ENCODE assay signal across 1 cellular context in the genomic region with DNA sequence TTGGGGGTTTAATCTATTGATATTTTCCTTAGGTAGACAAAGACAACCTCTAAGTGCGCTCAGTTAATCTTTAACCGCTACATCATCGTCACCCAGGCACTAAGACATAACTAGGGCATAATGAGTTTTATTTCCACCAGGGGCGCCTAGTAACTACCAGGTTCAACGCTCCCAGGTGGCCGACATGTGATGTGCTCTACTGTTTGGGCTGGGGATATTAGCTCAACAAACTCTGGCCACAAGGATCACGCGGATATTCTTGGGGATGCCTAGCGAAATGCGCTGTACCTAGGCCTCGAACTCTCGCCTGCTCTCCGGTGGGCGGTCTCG.
TF ChIP-seq lines count a peak whose summit lies in the region.

No MANE protein-coding gene starts in this region.

TF ChIP-seq in K562, 482 proteins besides CTCF, POLR2A, EP300 and RAD21 (continued from another document and continues in another):
- TF ChIP-seq, protein P1, sequence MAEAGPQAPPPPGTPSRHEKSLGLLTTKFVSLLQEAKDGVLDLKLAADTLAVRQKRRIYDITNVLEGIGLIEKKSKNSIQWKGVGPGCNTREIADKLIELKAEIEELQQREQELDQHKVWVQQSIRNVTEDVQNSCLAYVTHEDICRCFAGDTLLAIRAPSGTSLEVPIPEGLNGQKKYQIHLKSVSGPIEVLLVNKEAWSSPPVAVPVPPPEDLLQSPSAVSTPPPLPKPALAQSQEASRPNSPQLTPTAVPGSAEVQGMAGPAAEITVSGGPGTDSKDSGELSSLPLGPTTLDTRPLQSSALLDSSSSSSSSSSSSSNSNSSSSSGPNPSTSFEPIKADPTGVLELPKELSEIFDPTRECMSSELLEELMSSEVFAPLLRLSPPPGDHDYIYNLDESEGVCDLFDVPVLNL (CRISPR knock-in tag; IDR thresholded peaks at IDR 0.05; ENCODE audit: low read depth) = no peak
- TF ChIP-seq TAF15 (IDR thresholded peaks at IDR 0.05; ENCODE audit: low read depth, low read length) (no peak), TAF1 (IDR thresholded peaks at IDR 0.05; ENCODE audit: control insufficient read depth, extremely low read depth, insufficient read depth, low read length, severe bottlenecking) (no peak), MECOM (CRISPR knock-in tag; IDR thresholded peaks at IDR 0.05) (no peak), DNMT1 (IDR thresholded peaks at IDR 0.05) (no peak), ZNF184 (CRISPR knock-in tag; IDR thresholded peaks at IDR 0.05) (no peak), BRD9 (IDR thresholded peaks at IDR 0.05; ENCODE audit: low read depth, partially characterized antibody) (no peak), KLF16 (IDR thresholded peaks at IDR 0.05) (no peak), CCAR2 (IDR thresholded peaks at IDR 0.05; ENCODE audit: low read depth, low read length) (no peak), CHD4 (IDR thresholded peaks at IDR 0.05; ENCODE audit: insufficient read depth, insufficient replicate concordance, low read depth, low read length, poor library complexity, severe bottlenecking) (no peak), ZNF695 (CRISPR knock-in tag; IDR thresholded peaks at IDR 0.05) (no peak), XRCC4 (IDR thresholded peaks at IDR 0.05; ENCODE audit: extremely low read depth, insufficient read depth, insufficient read length) (no peak), HNRNPH1 (optimal IDR thresholded peaks at IDR 0.05; ENCODE audit: low read depth, low read length) (no peak), TAF9B (IDR thresholded peaks at IDR 0.05; ENCODE audit: partially characterized antibody) (no peak), NONO (IDR thresholded peaks at IDR 0.05; ENCODE audit: low read depth in 2 of 2, low read length in 1 of 2) (no peak), ZNF561 (CRISPR knock-in tag; conservative IDR thresholded peaks at IDR 0.05) (no peak), ZNF57 (CRISPR knock-in tag; IDR thresholded peaks at IDR 0.05) (no peak), CHD2 (IDR thresholded peaks at IDR 0.05; ENCODE audit: low read depth, low read length) (no peak), SOX6 (IDR thresholded peaks at IDR 0.05) (0 out of 2 replicates have a peak, but pooled peaks have one; percentile 15), MAFG (tag; conservative IDR thresholded peaks at IDR 0.05) (0 out of 2 replicates have a peak, but pooled peaks have one; percentile 3), MAFK (IDR thresholded peaks at IDR 0.05; ENCODE audit: low read length) (no peak), ZNF699 (CRISPR knock-in tag; IDR thresholded peaks at IDR 0.05; ENCODE audit: insufficient replicate concordance) (no peak), ZNF354B (CRISPR knock-in tag; IDR thresholded peaks at IDR 0.05) (no peak), HMGN3 (IDR thresholded peaks at IDR 0.05; ENCODE audit: borderline replicate concordance, extremely low read depth, insufficient read length, low read depth, low read length) (no peak), KHSRP (IDR thresholded peaks at IDR 0.05) (no peak), NFIX (CRISPR knock-in tag; IDR thresholded peaks at IDR 0.05; ENCODE audit: low read depth) (no peak), POLR2AphosphoS2 (IDR thresholded peaks at IDR 0.05; ENCODE audit: low read length) (no peak), CBFA2T2 (conservative IDR thresholded peaks at IDR 0.05) (no peak), BRCA1 (IDR thresholded peaks at IDR 0.05) (no peak), BRCA1 (CRISPR knock-in tag; IDR thresholded peaks at IDR 0.05) (no peak), NFXL1 (CRISPR knock-in tag; IDR thresholded peaks at IDR 0.05) (no peak), ZBED1 (IDR thresholded peaks at IDR 0.05) (no peak), FOS (IDR thresholded peaks at IDR 0.05; ENCODE audit: extremely low read depth, insufficient read length) (no peak), ZNF778 (CRISPR knock-in tag; IDR thresholded peaks at IDR 0.05) (no peak), ATF7 (IDR thresholded peaks at IDR 0.05) (peak; percentile 44; the same call in 1 of the 2 replicates), ZNF444 (CRISPR knock-in tag; IDR thresholded peaks at IDR 0.05) (no peak), ZNF668 (CRISPR knock-in tag; IDR thresholded peaks at IDR 0.05) (no peak), SLC30A9 (CRISPR knock-in tag; IDR thresholded peaks at IDR 0.05) (no peak), HDAC1 (IDR thresholded peaks at IDR 0.05) (no peak), CXXC5 (CRISPR knock-in tag; IDR thresholded peaks at IDR 0.05) (no peak), FOSL1 (tag; conservative IDR thresholded peaks at IDR 0.05) (no peak), U2AF2 (optimal IDR thresholded peaks at IDR 0.05; ENCODE audit: low read depth, low read length) (no peak), CCNT2 (IDR thresholded peaks at IDR 0.05; ENCODE audit: borderline replicate concordance, extremely low read depth, insufficient read length, low read depth, low read length) (no peak), KAT7 (CRISPR knock-in tag; IDR thresholded peaks at IDR 0.05; ENCODE audit: borderline replicate concordance) (no peak; the same call in 1 of the 2 replicates), GABPA (tag; conservative IDR thresholded peaks at IDR 0.05; ENCODE audit: low read depth) (no peak), ILF3 (IDR thresholded peaks at IDR 0.05; ENCODE audit: borderline replicate concordance) (no peak)
- TF ChIP-seq, protein P2, sequence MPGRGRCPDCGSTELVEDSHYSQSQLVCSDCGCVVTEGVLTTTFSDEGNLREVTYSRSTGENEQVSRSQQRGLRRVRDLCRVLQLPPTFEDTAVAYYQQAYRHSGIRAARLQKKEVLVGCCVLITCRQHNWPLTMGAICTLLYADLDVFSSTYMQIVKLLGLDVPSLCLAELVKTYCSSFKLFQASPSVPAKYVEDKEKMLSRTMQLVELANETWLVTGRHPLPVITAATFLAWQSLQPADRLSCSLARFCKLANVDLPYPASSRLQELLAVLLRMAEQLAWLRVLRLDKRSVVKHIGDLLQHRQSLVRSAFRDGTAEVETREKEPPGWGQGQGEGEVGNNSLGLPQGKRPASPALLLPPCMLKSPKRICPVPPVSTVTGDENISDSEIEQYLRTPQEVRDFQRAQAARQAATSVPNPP (IDR thresholded peaks at IDR 0.05; ENCODE audit: borderline replicate concordance, insufficient read depth, insufficient read length) = no peak
- TF ChIP-seq, protein P3, sequence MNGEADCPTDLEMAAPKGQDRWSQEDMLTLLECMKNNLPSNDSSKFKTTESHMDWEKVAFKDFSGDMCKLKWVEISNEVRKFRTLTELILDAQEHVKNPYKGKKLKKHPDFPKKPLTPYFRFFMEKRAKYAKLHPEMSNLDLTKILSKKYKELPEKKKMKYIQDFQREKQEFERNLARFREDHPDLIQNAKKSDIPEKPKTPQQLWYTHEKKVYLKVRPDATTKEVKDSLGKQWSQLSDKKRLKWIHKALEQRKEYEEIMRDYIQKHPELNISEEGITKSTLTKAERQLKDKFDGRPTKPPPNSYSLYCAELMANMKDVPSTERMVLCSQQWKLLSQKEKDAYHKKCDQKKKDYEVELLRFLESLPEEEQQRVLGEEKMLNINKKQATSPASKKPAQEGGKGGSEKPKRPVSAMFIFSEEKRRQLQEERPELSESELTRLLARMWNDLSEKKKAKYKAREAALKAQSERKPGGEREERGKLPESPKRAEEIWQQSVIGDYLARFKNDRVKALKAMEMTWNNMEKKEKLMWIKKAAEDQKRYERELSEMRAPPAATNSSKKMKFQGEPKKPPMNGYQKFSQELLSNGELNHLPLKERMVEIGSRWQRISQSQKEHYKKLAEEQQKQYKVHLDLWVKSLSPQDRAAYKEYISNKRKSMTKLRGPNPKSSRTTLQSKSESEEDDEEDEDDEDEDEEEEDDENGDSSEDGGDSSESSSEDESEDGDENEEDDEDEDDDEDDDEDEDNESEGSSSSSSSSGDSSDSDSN (IDR thresholded peaks at IDR 0.05; ENCODE audit: borderline replicate concordance in 1 of 2, low read depth in 2 of 2, low read length in 2 of 2) = no peak
- TF ChIP-seq, protein P4, sequence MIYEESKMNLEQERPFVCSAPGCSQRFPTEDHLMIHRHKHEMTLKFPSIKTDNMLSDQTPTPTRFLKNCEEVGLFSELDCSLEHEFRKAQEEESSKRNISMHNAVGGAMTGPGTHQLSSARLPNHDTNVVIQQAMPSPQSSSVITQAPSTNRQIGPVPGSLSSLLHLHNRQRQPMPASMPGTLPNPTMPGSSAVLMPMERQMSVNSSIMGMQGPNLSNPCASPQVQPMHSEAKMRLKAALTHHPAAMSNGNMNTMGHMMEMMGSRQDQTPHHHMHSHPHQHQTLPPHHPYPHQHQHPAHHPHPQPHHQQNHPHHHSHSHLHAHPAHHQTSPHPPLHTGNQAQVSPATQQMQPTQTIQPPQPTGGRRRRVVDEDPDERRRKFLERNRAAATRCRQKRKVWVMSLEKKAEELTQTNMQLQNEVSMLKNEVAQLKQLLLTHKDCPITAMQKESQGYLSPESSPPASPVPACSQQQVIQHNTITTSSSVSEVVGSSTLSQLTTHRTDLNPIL (CRISPR knock-in tag; IDR thresholded peaks at IDR 0.05) = no peak
- TF ChIP-seq, protein P5, sequence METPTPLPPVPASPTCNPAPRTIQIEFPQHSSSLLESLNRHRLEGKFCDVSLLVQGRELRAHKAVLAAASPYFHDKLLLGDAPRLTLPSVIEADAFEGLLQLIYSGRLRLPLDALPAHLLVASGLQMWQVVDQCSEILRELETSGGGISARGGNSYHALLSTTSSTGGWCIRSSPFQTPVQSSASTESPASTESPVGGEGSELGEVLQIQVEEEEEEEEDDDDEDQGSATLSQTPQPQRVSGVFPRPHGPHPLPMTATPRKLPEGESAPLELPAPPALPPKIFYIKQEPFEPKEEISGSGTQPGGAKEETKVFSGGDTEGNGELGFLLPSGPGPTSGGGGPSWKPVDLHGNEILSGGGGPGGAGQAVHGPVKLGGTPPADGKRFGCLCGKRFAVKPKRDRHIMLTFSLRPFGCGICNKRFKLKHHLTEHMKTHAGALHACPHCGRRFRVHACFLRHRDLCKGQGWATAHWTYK (CRISPR knock-in tag; IDR thresholded peaks at IDR 0.05) = no peak
- TF ChIP-seq, protein P6, sequence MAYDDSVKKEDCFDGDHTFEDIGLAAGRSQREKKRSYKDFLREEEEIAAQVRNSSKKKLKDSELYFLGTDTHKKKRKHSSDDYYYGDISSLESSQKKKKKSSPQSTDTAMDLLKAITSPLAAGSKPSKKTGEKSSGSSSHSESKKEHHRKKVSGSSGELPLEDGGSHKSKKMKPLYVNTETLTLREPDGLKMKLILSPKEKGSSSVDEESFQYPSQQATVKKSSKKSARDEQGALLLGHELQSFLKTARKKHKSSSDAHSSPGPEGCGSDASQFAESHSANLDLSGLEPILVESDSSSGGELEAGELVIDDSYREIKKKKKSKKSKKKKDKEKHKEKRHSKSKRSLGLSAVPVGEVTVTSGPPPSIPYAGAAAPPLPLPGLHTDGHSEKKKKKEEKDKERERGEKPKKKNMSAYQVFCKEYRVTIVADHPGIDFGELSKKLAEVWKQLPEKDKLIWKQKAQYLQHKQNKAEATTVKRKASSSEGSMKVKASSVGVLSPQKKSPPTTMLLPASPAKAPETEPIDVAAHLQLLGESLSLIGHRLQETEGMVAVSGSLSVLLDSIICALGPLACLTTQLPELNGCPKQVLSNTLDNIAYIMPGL (CRISPR knock-in tag; IDR thresholded peaks at IDR 0.05) = no peak
- TF ChIP-seq, protein P7, sequence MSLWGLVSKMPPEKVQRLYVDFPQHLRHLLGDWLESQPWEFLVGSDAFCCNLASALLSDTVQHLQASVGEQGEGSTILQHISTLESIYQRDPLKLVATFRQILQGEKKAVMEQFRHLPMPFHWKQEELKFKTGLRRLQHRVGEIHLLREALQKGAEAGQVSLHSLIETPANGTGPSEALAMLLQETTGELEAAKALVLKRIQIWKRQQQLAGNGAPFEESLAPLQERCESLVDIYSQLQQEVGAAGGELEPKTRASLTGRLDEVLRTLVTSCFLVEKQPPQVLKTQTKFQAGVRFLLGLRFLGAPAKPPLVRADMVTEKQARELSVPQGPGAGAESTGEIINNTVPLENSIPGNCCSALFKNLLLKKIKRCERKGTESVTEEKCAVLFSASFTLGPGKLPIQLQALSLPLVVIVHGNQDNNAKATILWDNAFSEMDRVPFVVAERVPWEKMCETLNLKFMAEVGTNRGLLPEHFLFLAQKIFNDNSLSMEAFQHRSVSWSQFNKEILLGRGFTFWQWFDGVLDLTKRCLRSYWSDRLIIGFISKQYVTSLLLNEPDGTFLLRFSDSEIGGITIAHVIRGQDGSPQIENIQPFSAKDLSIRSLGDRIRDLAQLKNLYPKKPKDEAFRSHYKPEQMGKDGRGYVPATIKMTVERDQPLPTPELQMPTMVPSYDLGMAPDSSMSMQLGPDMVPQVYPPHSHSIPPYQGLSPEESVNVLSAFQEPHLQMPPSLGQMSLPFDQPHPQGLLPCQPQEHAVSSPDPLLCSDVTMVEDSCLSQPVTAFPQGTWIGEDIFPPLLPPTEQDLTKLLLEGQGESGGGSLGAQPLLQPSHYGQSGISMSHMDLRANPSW (CRISPR knock-in tag; IDR thresholded peaks at IDR 0.05) = no peak
- TF ChIP-seq, protein P8, sequence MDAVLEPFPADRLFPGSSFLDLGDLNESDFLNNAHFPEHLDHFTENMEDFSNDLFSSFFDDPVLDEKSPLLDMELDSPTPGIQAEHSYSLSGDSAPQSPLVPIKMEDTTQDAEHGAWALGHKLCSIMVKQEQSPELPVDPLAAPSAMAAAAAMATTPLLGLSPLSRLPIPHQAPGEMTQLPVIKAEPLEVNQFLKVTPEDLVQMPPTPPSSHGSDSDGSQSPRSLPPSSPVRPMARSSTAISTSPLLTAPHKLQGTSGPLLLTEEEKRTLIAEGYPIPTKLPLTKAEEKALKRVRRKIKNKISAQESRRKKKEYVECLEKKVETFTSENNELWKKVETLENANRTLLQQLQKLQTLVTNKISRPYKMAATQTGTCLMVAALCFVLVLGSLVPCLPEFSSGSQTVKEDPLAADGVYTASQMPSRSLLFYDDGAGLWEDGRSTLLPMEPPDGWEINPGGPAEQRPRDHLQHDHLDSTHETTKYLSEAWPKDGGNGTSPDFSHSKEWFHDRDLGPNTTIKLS (IDR thresholded peaks at IDR 0.05; ENCODE audit: borderline replicate concordance, low read depth) = no peak
- TF ChIP-seq, protein P9, sequence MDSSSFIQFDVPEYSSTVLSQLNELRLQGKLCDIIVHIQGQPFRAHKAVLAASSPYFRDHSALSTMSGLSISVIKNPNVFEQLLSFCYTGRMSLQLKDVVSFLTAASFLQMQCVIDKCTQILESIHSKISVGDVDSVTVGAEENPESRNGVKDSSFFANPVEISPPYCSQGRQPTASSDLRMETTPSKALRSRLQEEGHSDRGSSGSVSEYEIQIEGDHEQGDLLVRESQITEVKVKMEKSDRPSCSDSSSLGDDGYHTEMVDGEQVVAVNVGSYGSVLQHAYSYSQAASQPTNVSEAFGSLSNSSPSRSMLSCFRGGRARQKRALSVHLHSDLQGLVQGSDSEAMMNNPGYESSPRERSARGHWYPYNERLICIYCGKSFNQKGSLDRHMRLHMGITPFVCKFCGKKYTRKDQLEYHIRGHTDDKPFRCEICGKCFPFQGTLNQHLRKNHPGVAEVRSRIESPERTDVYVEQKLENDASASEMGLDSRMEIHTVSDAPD (CRISPR knock-in tag; IDR thresholded peaks at IDR 0.05) = no peak
- TF ChIP-seq, protein P10, sequence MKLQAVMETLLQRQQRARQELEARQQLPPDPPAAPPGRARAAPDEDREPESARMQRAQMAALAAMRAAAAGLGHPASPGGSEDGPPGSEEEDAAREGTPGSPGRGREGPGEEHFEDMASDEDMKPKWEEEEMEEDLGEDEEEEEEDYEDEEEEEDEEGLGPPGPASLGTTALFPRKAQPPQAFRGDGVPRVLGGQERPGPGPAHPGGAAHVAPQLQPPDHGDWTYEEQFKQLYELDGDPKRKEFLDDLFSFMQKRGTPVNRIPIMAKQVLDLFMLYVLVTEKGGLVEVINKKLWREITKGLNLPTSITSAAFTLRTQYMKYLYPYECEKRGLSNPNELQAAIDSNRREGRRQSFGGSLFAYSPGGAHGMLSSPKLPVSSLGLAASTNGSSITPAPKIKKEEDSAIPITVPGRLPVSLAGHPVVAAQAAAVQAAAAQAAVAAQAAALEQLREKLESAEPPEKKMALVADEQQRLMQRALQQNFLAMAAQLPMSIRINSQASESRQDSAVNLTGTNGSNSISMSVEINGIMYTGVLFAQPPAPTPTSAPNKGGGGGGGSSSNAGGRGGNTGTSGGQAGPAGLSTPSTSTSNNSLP (IDR thresholded peaks at IDR 0.05; ENCODE audit: borderline replicate concordance, low read depth, low read length) = no peak
